ENCODE assay signal across 9 cellular contexts in genomic region chr10:79250259-79250658, GRCh38.
DNase-seq lines count a peak whose midpoint lies in the region; ATAC-seq and TF ChIP-seq lines count a peak whose summit lies in the region.
"Had no signal": no experiment of that assay in that cellular context is flagged by ENCODE, and none has a peak within 500 bp of the region (broad histone marks: within the 10 kb centered on the region; RNA-seq: fewer than 3 reads in every experiment).

No MANE protein-coding gene starts in this region.

- intact Hi-C loops in posterior vena cava (cut with DNase I), result no loop called here

- peaks cover 64% of the 10 kb centered on the region for H3K4me1 Mint-ChIP-seq in activated CD8-positive, alpha-beta T cell treated with anti-CD3 and anti-CD28 coated beads, Interleukin-2, amount 10 ng/mL, durations not matched to agents 7 days and 5 days (ENCODE audit: low read depth)

- H3K36me3 ChIP-seq in brain microvascular endothelial cell (replicated peaks), result no peaks in the 10 kb centered on the region

- no peaks in the 10 kb centered on the region for H3K9me3 Mint-ChIP-seq in activated CD8-positive, alpha-beta T cell treated with anti-CD3 and anti-CD28 coated beads, Interleukin-2, amount 10 ng/mL, durations not matched to agents 7 days and 5 days (ENCODE audit: insufficient read depth)
- H3K9me3 Mint-ChIP-seq: brain had no signal

- peak; percentile 15 for ATAC-seq in GM18873 (IDR thresholded peaks at IDR 0.05; ENCODE audit: low FRiP score, unreplicated experiment)
- peak; percentile 23 for ATAC-seq in HG03066 (IDR thresholded peaks at IDR 0.05; ENCODE audit: low read depth, unreplicated experiment)
- peak; percentile 4 for ATAC-seq in activated CD8-positive, alpha-beta T cell treated with anti-CD3 and anti-CD28 coated beads, Interleukin-2, amount 10 ng/mL, durations not matched to agents 7 days and 5 days

- peak overlapping the region; percentile 86 for H3K27ac Mint-ChIP-seq in activated CD8-positive, alpha-beta T cell treated with anti-CD3 and anti-CD28 coated beads, Interleukin-2, amount 10 ng/mL, durations not matched to agents 7 days and 5 days

- peak overlapping the region; percentile 45 for H3K4me3 Mint-ChIP-seq in activated CD8-positive, alpha-beta T cell treated with anti-CD3 and anti-CD28 coated beads, Interleukin-2, amount 10 ng/mL, durations not matched to agents 7 days and 5 days
- H3K4me3 Mint-ChIP-seq: brain had no signal

- no peaks in the 10 kb centered on the region for H3K27me3 Mint-ChIP-seq in activated CD8-positive, alpha-beta T cell treated with anti-CD3 and anti-CD28 coated beads, Interleukin-2, amount 10 ng/mL, durations not matched to agents 7 days and 5 days (ENCODE audit: low read depth)

- H3K27me3 ChIP-seq in brain microvascular endothelial cell (replicated peaks), result no peaks in the 10 kb centered on the region

- CTCF ChIA-PET in activated CD8-positive, alpha-beta T cell treated with anti-CD3 and anti-CD28 coated beads, Interleukin-2, amount 10 ng/mL, durations not matched to agents 7 days and 5 days (lab: Charles Lee), result interaction anchor here (0.9 to 1.5 kb wide), 5 partner anchors 11 to 98 kb away, joined by 3 to 5 read pairs (median 3); no protein-coding TSS in a partner anchor

- POLR2A ChIA-PET in activated CD8-positive, alpha-beta T cell treated with anti-CD3 and anti-CD28 coated beads, Interleukin-2, amount 10 ng/mL, durations not matched to agents 7 days and 5 days (lab: Charles Lee), result interaction anchor here (0.8 to 2.7 kb wide), 4 partner anchors 9 to 37 kb away, joined by 4 to 13 read pairs (median 8); no protein-coding TSS in a partner anchor

- H3K36me3 Mint-ChIP-seq in activated CD8-positive, alpha-beta T cell treated with anti-CD3 and anti-CD28 coated beads, Interleukin-2, amount 10 ng/mL, durations not matched to agents 7 days and 5 days (ENCODE audit: low read depth), result peaks cover 12% of the 10 kb centered on the region

- TF ChIP-seq CTCF in brain microvascular endothelial cell (IDR thresholded peaks at IDR 0.05; ENCODE audit: low read depth, low read length, missing control alignments), result no peak

- H3K27ac ChIP-seq in brain microvascular endothelial cell, result no peak overlapping the region

- DNase-seq in activated CD8-positive, alpha-beta T cell treated with anti-CD3 and anti-CD28 coated beads, Interleukin-2, amount 10 ng/mL, durations not matched to agents 7 days and 5 days, result no peak
- DNase-seq in posterior vena cava (ENCODE audit: low spot score), result peak; percentile 91
- DNase-seq in GM03348 (ENCODE audit: low spot score), result no peak
- no peak for DNase-seq in brain microvascular endothelial cell
- no peak for DNase-seq in LoVo (ENCODE audit: low spot score)
- DNase-seq in HK-2 (ENCODE audit: unreplicated experiment), result no peak

- in situ Hi-C loops in brain microvascular endothelial cell (cut with HindIII; ENCODE audit: low pct_ligation_motif_present, low sequenced_read_pairs), result no loop called here

- H3K4me3 ChIP-seq in brain microvascular endothelial cell (ENCODE audit: low read depth, low read length), result no peak overlapping the region
